31 cellular contexts compared by ENCODE assay signal in genomic region chr1:167710836-167711235, GRCh38.
"Had no signal": no experiment of that assay in that cellular context is flagged by ENCODE, and none has a peak within 500 bp of the region (broad histone marks: within the 10 kb centered on the region; RNA-seq: fewer than 3 reads in every experiment).

No MANE protein-coding gene starts in this region.

- H3K27ac Mint-ChIP-seq: activated naive CD8-positive, alpha-beta T cell; activated T-cell treated with anti-CD3 and anti-CD28 coated beads, Interleukin-2, amount 50 U/mL, for 72 hours; endodermal cell; T-helper 1 cell treated with Interleukin-12 subunit alpha and Interleukin-12 subunit beta and Interleukin-4 antibody, amounts not matched to agents 30 μg/mL and 1 μg/mL, for 36 hours had no signal

- H3K4me1 ChIP-seq: foreskin keratinocyte, prostate gland, testis had no signal

- H3K9me3 Mint-ChIP-seq: activated T-cell treated with anti-CD3 and anti-CD28 coated beads, Interleukin-2, amount 50 U/mL, for 72 hours; endodermal cell; memory B cell; T-helper 1 cell treated with Interleukin-12 subunit alpha and Interleukin-12 subunit beta and Interleukin-4 antibody, amounts not matched to agents 30 μg/mL and 1 μg/mL, for 36 hours had no signal

- H3K36me3 ChIP-seq: cardiac muscle cell, ovary, prostate gland, upper lobe of left lung had no signal

- H3K4me3 Mint-ChIP-seq: activated naive CD8-positive, alpha-beta T cell; activated T-cell treated with anti-CD3 and anti-CD28 coated beads, Interleukin-2, amount 50 U/mL, for 72 hours; endodermal cell; immature natural killer cell; memory B cell; naive thymus-derived CD4-positive, alpha-beta T cell; T-helper 1 cell treated with Interleukin-12 subunit alpha and Interleukin-12 subunit beta and Interleukin-4 antibody, amounts not matched to agents 30 μg/mL and 1 μg/mL, for 36 hours had no signal

- H3K27me3 Mint-ChIP-seq: activated naive CD8-positive, alpha-beta T cell; memory B cell had no signal

- H3K4me3 ChIP-seq: body of pancreas, cardiac muscle cell, coronary artery, heart left ventricle, ovary, prostate gland, testis, upper lobe of left lung had no signal

- H3K27ac ChIP-seq: body of pancreas, cardiac muscle cell, foreskin keratinocyte, ovary, testis, upper lobe of left lung, VCaP had no signal

- H3K27me3 ChIP-seq: body of pancreas, cardiac muscle cell, heart left ventricle, ovary, testis, upper lobe of left lung had no signal

- DNase-seq: activated CD4-positive, alpha-beta T cell treated with anti-CD3 and anti-CD28 coated beads for 4 hours; activated CD4-positive, alpha-beta T cell treated with anti-CD3 and anti-CD28 coated beads, Interleukin-2, amount 50 U/mL, for 4 hours; activated naive CD4-positive, alpha-beta T cell treated with Interleukin-2 at 50 U/mL for 16 hours; activated T-cell treated with anti-CD3 and anti-CD28 coated beads for 4 hours; activated T-cell treated with anti-CD3 and anti-CD28 coated beads, Interleukin-2, amount 50 U/mL, for 72 hours; anterior cingulate cortex; body of pancreas; cerebellar nuclear complex; foreskin keratinocyte; heart left ventricle; hypothalamus; immature natural killer cell; midbrain; ovary; retina; stimulated activated CD4-positive, alpha-beta T cell treated with anti-CD3 and anti-CD28 coated beads, Interleukin-15, amount 100 ng/mL, for 24 hours; stimulated activated CD4-positive, alpha-beta T cell treated with anti-CD3 and anti-CD28 coated beads, Interleukin-2, amount 100 ng/mL, for 48 hours; stimulated activated naive CD4-positive, alpha-beta T cell treated with Interleukin-2 at 50 U/mL for 16 hours; T-helper 9 cell; testis; upper lobe of left lung had no signal

- H3K36me3 Mint-ChIP-seq: activated naive CD8-positive, alpha-beta T cell had no signal

- ATAC-seq: activated T-cell treated with anti-CD3 and anti-CD28 coated beads, Interleukin-2, amount 50 U/mL, for 72 hours; body of pancreas; esophagus mucosa; foreskin keratinocyte; heart left ventricle; naive thymus-derived CD4-positive, alpha-beta T cell had no signal

- H3K9me3 ChIP-seq: body of pancreas, heart left ventricle, ovary, prostate gland, testis, upper lobe of left lung had no signal
